8 cellular contexts compared by ENCODE assay signal in genomic region chr7:7176421-7177043, GRCh38. TPM values are rescaled to one million over a fixed set of nuclear protein-coding genes. Genes with fewer than 3 reads are reported as not detected.
DNase-seq lines count a peak whose midpoint lies in the region; ATAC-seq and TF ChIP-seq lines count a peak whose summit lies in the region.

No MANE protein-coding gene starts in this region.

- no peak overlapping the region for H3K4me2 ChIP-seq in Karpas-422 (ENCODE audit: low read depth, low read length, poor library complexity, severe bottlenecking)

- H3K4me1 Mint-ChIP-seq in Caco-2 (ENCODE audit: low read depth, unreplicated experiment) (peaks cover 20% of the 10 kb centered on the region), nephron (peaks cover 14% of the 10 kb centered on the region)

- no peak overlapping the region for H2AFZ ChIP-seq in Karpas-422 (ENCODE audit: low read length)

- no peak for TF ChIP-seq POLR2A in vagina (IDR thresholded peaks at IDR 0.05)

- no peak overlapping the region for H3K9ac ChIP-seq in Karpas-422 (ENCODE audit: low read length)

- peaks cover 48% of the 10 kb centered on the region for H3K9me3 Mint-ChIP-seq in Caco-2 (ENCODE audit: unreplicated experiment)
- peaks cover 16% of the 10 kb centered on the region for H3K9me3 Mint-ChIP-seq in nephron

- H3K4me1 ChIP-seq in Caco-2 = peaks cover 31% of the 10 kb centered on the region
- H3K4me1 ChIP-seq in vagina = peaks cover 6% of the 10 kb centered on the region
- H3K4me1 ChIP-seq in Karpas-422 (ENCODE audit: low read length) = peaks cover 6% of the 10 kb centered on the region

- H3K36me3 Mint-ChIP-seq in Caco-2 (ENCODE audit: insufficient read depth, unreplicated experiment) (peaks cover 6% of the 10 kb centered on the region), nephron (ENCODE audit: low read depth) (no peaks in the 10 kb centered on the region)

- H3K4me3 ChIP-seq in Caco-2 (ENCODE audit: low read depth, low read length) = no peak overlapping the region
- no peak overlapping the region for H3K4me3 ChIP-seq in vagina
- no peak overlapping the region for H3K4me3 ChIP-seq in Karpas-422 (ENCODE audit: low read length)

- no peak for ATAC-seq in HG03025 (IDR thresholded peaks at IDR 0.05; ENCODE audit: low FRiP score, unreplicated experiment)

- no peaks in the 10 kb centered on the region for H3K9me2 ChIP-seq in Karpas-422 (replicated peaks; ENCODE audit: insufficient read depth, low read length)

- no peaks in the 10 kb centered on the region for H3K27me3 Mint-ChIP-seq in Caco-2 (ENCODE audit: insufficient read depth, unreplicated experiment)
- no peaks in the 10 kb centered on the region for H3K27me3 Mint-ChIP-seq in nephron (ENCODE audit: low read depth)

- peaks cover 33% of the 10 kb centered on the region for H3K9me3 ChIP-seq in Caco-2
- no peaks in the 10 kb centered on the region for H3K9me3 ChIP-seq in vagina
- H3K9me3 ChIP-seq in Karpas-422 (ENCODE audit: low read length) = no peaks in the 10 kb centered on the region

- DNase-seq in Caco-2 (no peak), NCI-H2107 (lab: John Stamatoyannopoulos, UW) (peak; percentile 39), dedifferentiated amniotic fluid mesenchymal stem cell (ENCODE audit: extremely low spot score) (peak; percentile 85), vagina (ENCODE audit: extremely low spot score in 2 of 2) (no peak), Karpas-422 (no peak)
- no peak for DNase-seq in activated CD4-positive, alpha-beta T cell treated with anti-CD3 and anti-CD28 coated beads, Interleukin-2, amount 50 U/mL, for 4 hours

- H3K27me3 ChIP-seq in Caco-2 (replicated peaks; ENCODE audit: control insufficient read depth, insufficient read depth, low read length) (no peaks in the 10 kb centered on the region), vagina (no peaks in the 10 kb centered on the region), Karpas-422 (ENCODE audit: low read length) (no peaks in the 10 kb centered on the region)

- H3K27ac Mint-ChIP-seq in Caco-2 (ENCODE audit: unreplicated experiment) (peak overlapping the region; percentile 86), nephron (peak overlapping the region; percentile 91 to 96 (median 95))

- H3K27ac ChIP-seq in vagina = no peak overlapping the region
- no peak overlapping the region for H3K27ac ChIP-seq in Karpas-422 (ENCODE audit: low read length)

- H4K20me1 ChIP-seq in Karpas-422 (ENCODE audit: insufficient read depth, low read depth, low read length) = no peaks in the 10 kb centered on the region

- H3K79me2 ChIP-seq in Karpas-422 (ENCODE audit: low read length) = no peaks in the 10 kb centered on the region

- H3K36me3 ChIP-seq in Caco-2 (ENCODE audit: control insufficient read depth, insufficient read depth, low read length) (no peaks in the 10 kb centered on the region; the same call in 1 of the 2 replicates), vagina (no peaks in the 10 kb centered on the region), Karpas-422 (ENCODE audit: insufficient read depth, low read length) (no peaks in the 10 kb centered on the region)

- intact Hi-C loops in Caco-2 (cut with micrococcal nuclease; ENCODE audit: unreplicated experiment) (no loop called here), vagina (cut with DNase I) (no loop called here)

- peak overlapping the region; percentile 14 for H3K4me3 Mint-ChIP-seq in Caco-2 (ENCODE audit: unreplicated experiment)
- no peak overlapping the region for H3K4me3 Mint-ChIP-seq in nephron

- TF ChIP-seq CTCF in Caco-2 (IDR thresholded peaks at IDR 0.05; ENCODE audit: insufficient read depth in 1 of 2, low read depth in 1 of 2, low read length in 1 of 2, severe bottlenecking in 1 of 2, unreplicated experiment in 1 of 2) (no peak), nephron (IDR thresholded peaks at IDR 0.05; ENCODE audit: unreplicated experiment in 3 of 3) (no peak), vagina (IDR thresholded peaks at IDR 0.05) (no peak)

- CTCF ChIA-PET in Caco-2 (lab: Charles Lee) = no interaction called here

- POLR2A ChIA-PET in Caco-2 (lab: Charles Lee) = interaction anchor here (0.6 kb wide), 1 partner anchor 10 kb away, joined by 4 read pairs; no protein-coding TSS in a partner anchor

- no TSS peak for BruUV-seq in Caco-2 (replicated peaks; lab: Mats Ljungman, UMichigan)

RNA-seq across cellular contexts. Expression of gene C1GALT1, which starts 5.8 kb away (rescaled TPM):
- total RNA-seq in Caco-2 (2022) = 49.8 and 52.2 TPM in 2 replicates
- total RNA-seq in vagina = 29.0 TPM
- 36.7 and 54.1 TPM in 2 replicates for total RNA-seq in Karpas-422 (2014; rRNA removed; shearing (Covaris generic); ENCODE audit: low replicate concordance)

Comparison
In these comparisons a context has a peak if more than half of its experiments do, and no peak if none do; other contexts are left out.
1. DNase-seq: peak in NCI-H2107 (single experiment) and dedifferentiated amniotic fluid mesenchymal stem cell (single experiment); none in Caco-2 (0 of 2), vagina (0 of 2), activated CD4-positive, alpha-beta T cell treated with anti-CD3 and anti-CD28 coated beads, Interleukin-2, amount 50 U/mL, for 4 hours (0 of 2) and Karpas-422 (single experiment).